ENCODE assay signal across 8 cellular contexts in the genomic region with DNA sequence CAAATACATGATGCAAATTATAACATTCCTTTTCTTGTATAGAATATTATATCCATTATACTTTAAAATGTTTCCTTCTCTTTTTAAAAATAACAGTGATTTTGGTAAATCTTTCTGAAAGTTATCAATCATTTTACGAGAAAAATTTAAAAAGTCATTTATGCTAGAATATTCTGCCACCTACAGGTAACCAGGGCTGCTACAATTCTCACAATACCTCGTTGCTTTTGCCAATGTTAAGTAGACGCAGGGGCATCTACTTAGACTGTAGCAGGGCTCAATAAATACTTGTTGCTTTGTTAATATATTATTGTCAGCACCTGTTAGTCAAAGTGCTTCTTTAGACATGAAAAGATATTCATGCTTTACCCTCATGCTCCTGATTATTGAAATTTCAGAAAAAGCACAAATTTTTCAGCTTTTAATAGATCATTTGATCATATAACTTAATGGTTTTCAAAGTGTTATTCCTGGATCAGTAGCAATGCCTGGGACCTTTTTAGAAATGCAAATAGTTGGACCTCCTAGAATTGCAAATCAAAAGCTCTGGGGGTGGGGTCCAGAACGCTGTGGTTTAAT.
DNase-seq lines count a peak whose midpoint lies in the region; ATAC-seq and TF ChIP-seq lines count a peak whose summit lies in the region.

No MANE protein-coding gene starts in this region.

- no peak for ATAC-seq in HG03565 (IDR thresholded peaks at IDR 0.05; ENCODE audit: unreplicated experiment)
- ATAC-seq in HG02938 (IDR thresholded peaks at IDR 0.05; ENCODE audit: unreplicated experiment) = no peak

- no peaks in the 10 kb centered on the region for H3K36me3 Mint-ChIP-seq in nephron progenitor cell (ENCODE audit: low read depth)

- H3K27me3 Mint-ChIP-seq in nephron progenitor cell (ENCODE audit: low read depth, poor library complexity) = no peaks in the 10 kb centered on the region

- H3K4me3 Mint-ChIP-seq in nephron progenitor cell = no peak overlapping the region

- peaks cover 5% of the 10 kb centered on the region for H3K4me1 Mint-ChIP-seq in nephron progenitor cell

- H3K27ac Mint-ChIP-seq in nephron progenitor cell = no peak overlapping the region

- TF ChIP-seq CTCF in GM12865 (IDR thresholded peaks at IDR 0.05; ENCODE audit: insufficient read depth, low read depth, low read length, missing control alignments) (peak; percentile 34), coronary artery (IDR thresholded peaks at IDR 0.05) (peak; percentile 48), nephron progenitor cell (IDR thresholded peaks at IDR 0.05) (peak; percentile 69)

- H3K27ac ChIP-seq in coronary artery = no peak overlapping the region
- no peak overlapping the region for H3K27ac ChIP-seq in substantia nigra (ENCODE audit: low read depth, low read length, poor library complexity, severe bottlenecking)

- H3K4me3 ChIP-seq in GM12865 (ENCODE audit: low read depth, low read length) = no peak overlapping the region
- H3K4me3 ChIP-seq in coronary artery = no peak overlapping the region

- DNase-seq in GM12865 (ENCODE audit: low read depth) = peak; percentile 22
- peak; percentile 7 for DNase-seq in NCI-H2196 treated with DMSO at 0.1 percent for 48 hours (lab: John Stamatoyannopoulos, UW; ENCODE audit: unreplicated experiment)
- no peak for DNase-seq in coronary artery (ENCODE audit: low spot score)
- no peak for DNase-seq in nephron progenitor cell
- DNase-seq in activated T-cell treated with anti-CD3 and anti-CD28 coated beads, Interleukin-2, amount 50 U/mL, for 48 hours = no peak
- no peak for DNase-seq in substantia nigra (lab: John Stamatoyannopoulos, UW)

- H3K9me3 Mint-ChIP-seq in nephron progenitor cell = peaks cover 16% of the 10 kb centered on the region

Comparison
In these comparisons a context has a peak if more than half of its experiments do, and no peak if none do; other contexts are left out.
1. DNase-seq: peak in GM12865 (single experiment) and NCI-H2196 treated with DMSO at 0.1 percent for 48 hours (single experiment); none in coronary artery (single experiment), nephron progenitor cell (single experiment), activated T-cell treated with anti-CD3 and anti-CD28 coated beads, Interleukin-2, amount 50 U/mL, for 48 hours (0 of 2) and substantia nigra (0 of 49).
2. Peak in every context shown above with its lines, with median percentiles within 50 percentile points of each other: CTCF ChIP-seq.